In the genomic region with DNA sequence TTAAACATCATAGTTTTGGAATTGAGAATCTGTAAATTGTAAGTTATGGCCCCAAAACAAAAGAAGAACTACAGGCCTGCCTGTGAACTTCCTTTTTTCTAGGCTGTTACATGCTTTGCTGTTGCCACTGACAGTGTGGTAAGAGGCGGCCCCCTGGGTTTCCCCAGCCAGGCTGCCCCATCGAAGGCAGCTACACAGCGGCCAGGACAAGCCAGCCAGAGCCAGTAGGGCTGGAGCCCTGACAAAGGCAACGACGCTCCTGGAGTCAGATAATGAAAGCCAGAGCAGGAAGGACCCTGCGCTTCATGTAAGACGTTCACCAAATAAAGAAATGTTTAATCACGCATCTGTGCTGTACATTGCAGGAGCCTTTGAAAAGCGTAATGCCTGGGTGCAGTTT, we compare ENCODE assay signal across 8 cellular contexts. TPM values are rescaled to one million over a fixed set of nuclear protein-coding genes. Genes with fewer than 3 reads are reported as not detected.
DNase-seq lines count a peak whose midpoint lies in the region; ATAC-seq and TF ChIP-seq lines count a peak whose summit lies in the region.

No MANE protein-coding gene starts in this region.

- peaks cover 45% of the 10 kb centered on the region for H3K4me1 ChIP-seq in OCI-LY1 (ENCODE audit: insufficient read depth, low read length, severe bottlenecking)
- peaks cover 13% of the 10 kb centered on the region for H3K4me1 ChIP-seq in cardiac muscle cell (ENCODE audit: low read depth)
- H3K4me1 ChIP-seq in sigmoid colon = peaks cover 0 to 60% (median 40%) of the 10 kb centered on the region in 4 donors

- ATAC-seq in HG02763 (IDR thresholded peaks at IDR 0.05; ENCODE audit: unreplicated experiment) = peak; percentile 97

- no peaks in the 10 kb centered on the region for H3K27me3 ChIP-seq in OCI-LY1 (ENCODE audit: insufficient read depth, low read length)
- H3K27me3 ChIP-seq in cardiac muscle cell = no peaks in the 10 kb centered on the region
- H3K27me3 ChIP-seq in sigmoid colon = no peaks in the 10 kb centered on the region

- H3F3A ChIP-seq in OCI-LY1 (ENCODE audit: insufficient read depth, low read length) = no peaks in the 10 kb centered on the region

- H3K4me3 ChIP-seq in OCI-LY1 (ENCODE audit: low read depth, low read length, poor library complexity, severe bottlenecking) (peak overlapping the region; percentile 34), cardiac muscle cell (no peak overlapping the region), sigmoid colon (peak overlapping the region in 2 of 4 donors; percentile 23 to 26)

- no peaks in the 10 kb centered on the region for H4K20me1 ChIP-seq in OCI-LY1 (ENCODE audit: insufficient read depth, low read length)

- in situ Hi-C loops in GM13977 (cut with MboI; ENCODE audit: low pct_unique_long_range_greater_than_20kb, low sequenced_read_pairs, unreplicated experiment) = no loop called here

- no peak for TF ChIP-seq EP300 in sigmoid colon (IDR thresholded peaks at IDR 0.05)

- peaks cover 5% of the 10 kb centered on the region; the same call in 1 of the 2 replicates for H3K36me3 ChIP-seq in OCI-LY1 (ENCODE audit: insufficient read depth, low read length)
- H3K36me3 ChIP-seq in cardiac muscle cell = no peaks in the 10 kb centered on the region
- no peaks in the 10 kb centered on the region for H3K36me3 ChIP-seq in sigmoid colon

- H3K9me3 ChIP-seq in OCI-LY1 (ENCODE audit: low read length) (no peaks in the 10 kb centered on the region), cardiac muscle cell (ENCODE audit: low read depth) (no peaks in the 10 kb centered on the region), sigmoid colon (no peaks in the 10 kb centered on the region)

- H3K4me2 ChIP-seq in OCI-LY1 (ENCODE audit: low read length) = peak overlapping the region; percentile 58

- intact Hi-C loops in sigmoid colon (cut with DNase I) = loop anchor here (5.0 kb wide), 1 partner anchor 52 kb away; no protein-coding TSS in a partner anchor

- WGBS in sigmoid colon, 2 donors = 37 to 76% methylated on average over 9 of the region's 9 CpGs

- no peak overlapping the region for H2AFZ ChIP-seq in OCI-LY1 (ENCODE audit: low read length)

- H3K79me2 ChIP-seq in OCI-LY1 (ENCODE audit: insufficient read depth, low read length) = peaks cover 4% of the 10 kb centered on the region; the same call in 1 of the 2 replicates

- peak overlapping the region; percentile 60 for H3K9ac ChIP-seq in OCI-LY1 (ENCODE audit: low read length)

- H3K27ac ChIP-seq in OCI-LY1 (ENCODE audit: low read depth, low read length, poor library complexity, severe bottlenecking) = peak overlapping the region; percentile 97
- peak overlapping the region; percentile 44 for H3K27ac ChIP-seq in cardiac muscle cell
- peak overlapping the region; percentile 61 to 87 (median 78) for H3K27ac ChIP-seq in sigmoid colon

- no peak for TF ChIP-seq POLR2A in sigmoid colon (IDR thresholded peaks at IDR 0.05)

- DNase-seq in GM13977 (ENCODE audit: low spot score) = peak; percentile 88
- DNase-seq in activated T-helper 1 cell treated with anti-CD3 and anti-CD28 coated beads, Interleukin-2, amount 50 U/mL, for 16 hours (ENCODE audit: low read depth in 1 of 2, low spot score in 1 of 2) = peak; percentile 27 to 50
- peak; percentile 56 to 67 for DNase-seq in cardiac muscle cell (ENCODE audit: low read depth in 1 of 2, low spot score in 1 of 2)
- DNase-seq in sigmoid colon = peak; percentile 88
- no peak for DNase-seq in NCI-H1092 (lab: John Stamatoyannopoulos, UW)
- no peak for DNase-seq in DMS 273 (lab: John Stamatoyannopoulos, UW; ENCODE audit: unreplicated experiment)

- H3K9me2 ChIP-seq in OCI-LY1 (ENCODE audit: low read depth, low read length) = no peaks in the 10 kb centered on the region

- TF ChIP-seq CTCF in GM13977 (IDR thresholded peaks at IDR 0.05; ENCODE audit: extremely low read depth, insufficient read depth, missing control alignments) = no peak
- no peak for TF ChIP-seq CTCF in OCI-LY1 (IDR thresholded peaks at IDR 0.05; ENCODE audit: low read length)
- TF ChIP-seq CTCF in cardiac muscle cell (IDR thresholded peaks at IDR 0.05; ENCODE audit: low read depth, low read length) = no peak
- TF ChIP-seq CTCF in sigmoid colon (IDR thresholded peaks at IDR 0.05) = no peak

RNA-seq across cellular contexts. Expression of a gene that starts 55.0 kb away (rescaled TPM):
- total RNA-seq in cardiac muscle cell (3.5 and 4.0 TPM in 2 replicates), sigmoid colon (10 to 100 TPM; 34.2 to 41.1 (median 37.6) TPM)
- polyA plus RNA-seq in cardiac muscle cell (3.5 and 5.0 TPM in 2 replicates), sigmoid colon (10 to 100 TPM in 1 of 3 donors, 1 to 10 TPM in 2; 1.2 to 21.3 (median 1.8) TPM)

Comparison
In these comparisons a context has a peak if more than half of its experiments do, and no peak if none do; other contexts are left out.
1. DNase-seq: peak in GM13977 (single experiment), activated T-helper 1 cell treated with anti-CD3 and anti-CD28 coated beads, Interleukin-2, amount 50 U/mL, for 16 hours (2 of 2), cardiac muscle cell (2 of 2) and sigmoid colon (single experiment); none in NCI-H1092 (single experiment) and DMS 273 (single experiment).
2. H3K27ac ChIP-seq: peak in every context shown above with its lines; median percentile 97 in OCI-LY1; 78 in sigmoid colon; 44 in cardiac muscle cell.